8 cellular contexts compared by ENCODE assay signal in genomic region chr5:177426566-177427210, GRCh38. TPM values are rescaled to one million over a fixed set of nuclear protein-coding genes. Genes with fewer than 3 reads are reported as not detected.
DNase-seq lines count a peak whose midpoint lies in the region; ATAC-seq and TF ChIP-seq lines count a peak whose summit lies in the region.

Gene GRK6 (plus strand): TSS chr5:177426676. CDS start chr5:177426846, 170 bp downstream.

- H3K27me3 ChIP-seq in H7 (ENCODE audit: control insufficient read depth, insufficient read depth, low read length): no peaks in the 10 kb centered on the region

- H3K4me1 Mint-ChIP-seq in naive B cell: peaks cover 49 to 59% (median 54%) of the 10 kb centered on the region in 3 donors

- H3K36me3 Mint-ChIP-seq in naive B cell: no peaks in the 10 kb centered on the region

- TF ChIP-seq POLR2A in GM10847 (IDR thresholded peaks at IDR 0.05; ENCODE audit: extremely low read depth, insufficient read length) (peak; percentile 56), erythroblast (IDR thresholded peaks at IDR 0.05; ENCODE audit: low read length) (no peak)

- peak; percentile 100 for DNase-seq in H7
- peak; percentile 68 for DNase-seq in NAMALWA (ENCODE audit: low spot score)
- DNase-seq in activated T-cell treated with anti-CD3 and anti-CD28 coated beads for 24 hours (ENCODE audit: low read depth): peak; percentile 64
- DNase-seq in erythroblast (lab: John Stamatoyannopoulos, UW): peak; percentile 72 to 79
- peak; percentile 78 for DNase-seq in naive B cell
- DNase-seq in ureter (ENCODE audit: low spot score): peak; percentile 69
- no peak for DNase-seq in middle frontal gyrus (ENCODE audit: extremely low spot score, low spot score)

- H3K9me3 Mint-ChIP-seq in naive B cell: no peaks in the 10 kb centered on the region

- H3K36me3 ChIP-seq in H7 (replicated peaks; ENCODE audit: control insufficient read depth, insufficient read depth, low read length): peaks cover 5% of the 10 kb centered on the region

- H3K4me3 ChIP-seq in H7 (ENCODE audit: insufficient read depth, low read depth, low read length): peak within 1 kb of the TSS; percentile 96

- H3K27me3 Mint-ChIP-seq in naive B cell: no peaks in the 10 kb centered on the region

- peak within 1 kb of the TSS; percentile 83 to 100 (median 93) for H3K4me3 Mint-ChIP-seq in naive B cell

- peak within 1 kb of the TSS; percentile 96 to 99 (median 98) for H3K27ac Mint-ChIP-seq in naive B cell

- peak; percentile 11 to 13 for ATAC-seq in naive B cell (ENCODE audit: low read depth in 2 of 2)

RNA-seq across cellular contexts. Expression of gene GRK6, which starts in this region (rescaled TPM):
- total RNA-seq in H7 (2014; rRNA removed; shearing (Covaris generic)): 62.4 and 66.8 TPM in 2 replicates
- polyA plus RNA-seq in naive B cell (ENCODE audit: low read depth in 6 of 6): 100 to 1,000 TPM in 2 of 6 donors, 10 to 100 TPM in 4; 66.5 to 178 (median 98.1) TPM
- 30.8 TPM for total RNA-seq in ureter
